Comparison of ENCODE assay signal across 16 cellular contexts in genomic region chr17:1612400-1612799, GRCh38. TPM values are rescaled to one million over a fixed set of nuclear protein-coding genes. Genes with fewer than 3 reads are reported as not detected.
DNase-seq lines count a peak whose midpoint lies in the region; ATAC-seq and TF ChIP-seq lines count a peak whose summit lies in the region.
"Had no signal": no experiment of that assay in that cellular context is flagged by ENCODE, and none has a peak within 500 bp of the region (broad histone marks: within the 10 kb centered on the region; RNA-seq: fewer than 3 reads in every experiment).

No MANE protein-coding gene starts in this region.

- peaks cover 64 to 98% (median 92%) of the 10 kb centered on the region in 10 experiments for H3K4me1 ChIP-seq in BLaER1 treated with 17β-estradiol and CSF1 and Interleukin-3, amounts not matched to agents 10 nM and 100 nM
- H3K4me1 ChIP-seq in hepatocyte (ENCODE audit: insufficient read depth) (peaks cover 5% of the 10 kb centered on the region), spleen (peaks cover 6 to 79% (median 37%) of the 10 kb centered on the region in 6 donors)

- no peak for TF ChIP-seq POLR2A in spleen (IDR thresholded peaks at IDR 0.05)

- DNase-seq in hepatocyte (ENCODE audit: low spot score) (peak; percentile 2), spleen (no peak), NCI-H526 (lab: John Stamatoyannopoulos, UW) (no peak)
- DNase-seq: Calu3; CD4-positive, alpha-beta T cell; HCEC 1CT; NCI-H1417 treated with DMSO at 0.1 percent for 48 hours; NCI-H2029; NCI-H2171; NCI-H446; NK-92 treated with Interleukin-12 subunit alpha and Interleukin-12 subunit beta, amount 100 ng/mL, for 24 hours had no signal

- peak overlapping the region; percentile 48 for H3K4me3 Mint-ChIP-seq in dendritic cell treated with granulocyte-macrophage colony-stimulating factor and Interleukin-4, amounts not matched to agents 40 ng/mL and 50 ng/mL, for 4 days
- H3K4me3 Mint-ChIP-seq: CD4-positive, alpha-beta T cell had no signal

- H3K9me3 ChIP-seq in BLaER1 treated with 17β-estradiol and CSF1 and Interleukin-3, amounts not matched to agents 10 nM and 100 nM (replicated peaks in 1 of 11): no peaks in the 10 kb centered on the region
- H3K9me3 ChIP-seq in hepatocyte (ENCODE audit: low read depth) (no peaks in the 10 kb centered on the region), spleen (no peaks in the 10 kb centered on the region)

- H3K9ac ChIP-seq in BLaER1 treated with 17β-estradiol and CSF1 and Interleukin-3, amounts not matched to agents 10 nM and 100 nM: peak overlapping the region; percentile 46 to 76 (median 71); a peak in 19 of 22 replicates

- no peaks in the 10 kb centered on the region for H3K27me3 Mint-ChIP-seq in dendritic cell treated with granulocyte-macrophage colony-stimulating factor and Interleukin-4, amounts not matched to agents 40 ng/mL and 50 ng/mL, for 4 days
- H3K27me3 Mint-ChIP-seq: CD4-positive, alpha-beta T cell had no signal

- H3K9me2 ChIP-seq in hepatocyte (replicated peaks; ENCODE audit: insufficient read depth): no peaks in the 10 kb centered on the region

- intact Hi-C loops in dendritic cell treated with granulocyte-macrophage colony-stimulating factor and Interleukin-4, amounts not matched to agents 40 ng/mL and 50 ng/mL, for 4 days (cut with micrococcal nuclease): loop anchor here (1.0 kb wide), 1 partner anchor 15 kb away; no protein-coding TSS in a partner anchor
- intact Hi-C loops in spleen (cut with DNase I; ENCODE audit: low total_unique reads): no loop called here

- H2AFZ ChIP-seq in hepatocyte: no peak overlapping the region

- no peaks in the 10 kb centered on the region for H3K79me2 ChIP-seq in hepatocyte

- H3K4me1 Mint-ChIP-seq in dendritic cell treated with granulocyte-macrophage colony-stimulating factor and Interleukin-4, amounts not matched to agents 40 ng/mL and 50 ng/mL, for 4 days (ENCODE audit: low read depth): peaks cover 75% of the 10 kb centered on the region

- TF ChIP-seq CTCF in hepatocyte (IDR thresholded peaks at IDR 0.05; ENCODE audit: poor library complexity): no peak
- no peak for TF ChIP-seq CTCF in spleen (IDR thresholded peaks at IDR 0.05 in 8 of 11, conservative IDR thresholded peaks at IDR 0.05 in 3 of 11)

- H3K27ac ChIP-seq in BLaER1 treated with 17β-estradiol and CSF1 and Interleukin-3, amounts not matched to agents 10 nM and 100 nM: peak overlapping the region; percentile 63 to 99 (median 89)
- no peak overlapping the region for H3K27ac ChIP-seq in hepatocyte
- H3K27ac ChIP-seq in spleen: peak overlapping the region; percentile 51 to 86 (median 76)

- H3K36me3 Mint-ChIP-seq in dendritic cell treated with granulocyte-macrophage colony-stimulating factor and Interleukin-4, amounts not matched to agents 40 ng/mL and 50 ng/mL, for 4 days (ENCODE audit: low read depth): peaks cover 92% of the 10 kb centered on the region

- peak overlapping the region; percentile 54 to 97 (median 76) for H3K4me2 ChIP-seq in BLaER1 treated with 17β-estradiol and CSF1 and Interleukin-3, amounts not matched to agents 10 nM and 100 nM
- H3K4me2 ChIP-seq in hepatocyte: no peak overlapping the region

- H3K36me3 ChIP-seq in BLaER1 treated with 17β-estradiol and CSF1 and Interleukin-3, amounts not matched to agents 10 nM and 100 nM: peaks cover 0 to 91% (median 79%) of the 10 kb centered on the region in 11 experiments; a peak in 20 of 22 replicates
- H3K36me3 ChIP-seq in hepatocyte (replicated peaks; ENCODE audit: insufficient read depth, low read depth) (no peaks in the 10 kb centered on the region), spleen (peaks cover 0 to 94% (median 29%) of the 10 kb centered on the region in 6 donors)

- H3K27ac Mint-ChIP-seq in dendritic cell treated with granulocyte-macrophage colony-stimulating factor and Interleukin-4, amounts not matched to agents 40 ng/mL and 50 ng/mL, for 4 days: peak overlapping the region; percentile 90
- H3K27ac Mint-ChIP-seq: CD4-positive, alpha-beta T cell had no signal

- no peaks in the 10 kb centered on the region for H4K20me1 ChIP-seq in BLaER1 treated with 17β-estradiol and CSF1 and Interleukin-3, amounts not matched to agents 10 nM and 100 nM
- H4K20me1 ChIP-seq in hepatocyte (ENCODE audit: insufficient read depth, poor library complexity, severe bottlenecking): no peaks in the 10 kb centered on the region

- no peaks in the 10 kb centered on the region for H3K9me3 Mint-ChIP-seq in dendritic cell treated with granulocyte-macrophage colony-stimulating factor and Interleukin-4, amounts not matched to agents 40 ng/mL and 50 ng/mL, for 4 days
- H3K9me3 Mint-ChIP-seq: CD4-positive, alpha-beta T cell had no signal

- WGBS in hepatocyte (ENCODE audit: low lambda C conversion rate, missing lambda C conversion rate): 88% methylated on average over 14 of the region's 16 CpGs
- 64 to 84% (median 72%) methylated on average over 16 of the region's 16 CpGs for WGBS in spleen, 5 donors

- no peaks in the 10 kb centered on the region for H3K27me3 ChIP-seq in BLaER1 treated with 17β-estradiol and CSF1 and Interleukin-3, amounts not matched to agents 10 nM and 100 nM
- H3K27me3 ChIP-seq in hepatocyte (no peaks in the 10 kb centered on the region), spleen (replicated peaks in 1 of 7) (no peaks in the 10 kb centered on the region)

- no peak for ATAC-seq in GM21423 (IDR thresholded peaks at IDR 0.05; ENCODE audit: unreplicated experiment)
- no peak for ATAC-seq in HG03442 (IDR thresholded peaks at IDR 0.05; ENCODE audit: unreplicated experiment)

- H3K4me3 ChIP-seq in BLaER1 treated with 17β-estradiol and CSF1 and Interleukin-3, amounts not matched to agents 10 nM and 100 nM: peak overlapping the region in 1 of 10 experiments; percentile 35; a peak in 1 of 20 replicates
- H3K4me3 ChIP-seq in hepatocyte (no peak overlapping the region), spleen (no peak overlapping the region)

RNA-seq across cellular contexts. Expression of gene SLC43A2, which starts 16.2 kb away (rescaled TPM):
- 6.0 and 6.1 TPM in 2 replicates for total RNA-seq in hepatocyte
- 9.8 and 10.2 TPM in 2 replicates for polyA plus RNA-seq in hepatocyte
- 10 to 100 TPM; 51.1 to 84.6 (median 67.3) TPM for total RNA-seq in spleen
- 10 to 100 TPM; 12.6 to 26.8 (median 14.9) TPM for polyA plus RNA-seq in spleen

RNA-seq across cellular contexts. Expression of gene SCARF1, which starts 33.1 kb away (rescaled TPM):
- total RNA-seq in hepatocyte (0.93 and 1.2 TPM in 2 replicates), spleen (100 to 1,000 TPM in 2 of 7 donors, 10 to 100 TPM in 5; 55.5 to 112 (median 66.5) TPM)
- polyA plus RNA-seq in hepatocyte (1.0 and 2.0 TPM in 2 replicates), spleen (10 to 100 TPM in 2 of 3 donors, 1 to 10 TPM in 1; 5.1 to 31.2 (median 13.6) TPM)
- total RNA-seq: A673 had no signal

RNA-seq across cellular contexts. Expression of gene RILP, which starts 37.3 kb away (rescaled TPM):
- 10.3 and 13.7 TPM in 2 replicates for total RNA-seq in hepatocyte
- polyA plus RNA-seq in hepatocyte: 9.9 and 11.1 TPM in 2 replicates
- 10 to 100 TPM; 15.8 to 43.9 (median 28.9) TPM for total RNA-seq in spleen
- 10 to 100 TPM; 14.7 to 25.6 (median 17.4) TPM for polyA plus RNA-seq in spleen

RNA-seq across cellular contexts. Expression of gene PITPNA, which starts 49.8 kb away (rescaled TPM):
- total RNA-seq in hepatocyte (25.4 and 26.8 TPM in 2 replicates), spleen (10 to 100 TPM; 47.3 to 88.0 (median 68.9) TPM)
- polyA plus RNA-seq in hepatocyte (55.0 and 58.0 TPM in 2 replicates), spleen (10 to 100 TPM; 17.0 to 29.6 (median 17.1) TPM)

Comparison
In these comparisons a context has a peak if more than half of its experiments do, and no peak if none do; other contexts are left out.
1. RNA of gene SCARF1, which starts 33.1 kb away (total RNA-seq): 55.5 to 112 TPM in spleen; 0.93 to 1.2 TPM in hepatocyte; every median in the first group is over 10 times any median in the second.